In genomic region chrX:103638479-103639346, GRCh38 we compare ENCODE assay signal across 1 cellular context.
A peak's percentile ranks its signal among the peaks of the same experiment; 100 is the strongest.
TF ChIP-seq lines count a peak whose summit lies in the region.
"Not testable (repeated sequence)": the region's sequence is repeated elsewhere in the genome, so short reads cannot be mapped to it uniquely, and the experiment has no call there.

No MANE protein-coding gene starts in this region.

TF ChIP-seq in K562, 482 proteins besides CTCF, POLR2A, EP300 and RAD21:
- TF ChIP-seq RFX1 (IDR thresholded peaks at IDR 0.05) (peak; percentile 76), MYNN (IDR thresholded peaks at IDR 0.05) (peak; percentile 28; the same call in 1 of the 2 replicates)
- TF ChIP-seq MYNN (CRISPR knock-in tag; IDR thresholded peaks at IDR 0.05): not testable (repeated sequence)
